ENCODE assay signal across 1 cellular context in the genomic region with DNA sequence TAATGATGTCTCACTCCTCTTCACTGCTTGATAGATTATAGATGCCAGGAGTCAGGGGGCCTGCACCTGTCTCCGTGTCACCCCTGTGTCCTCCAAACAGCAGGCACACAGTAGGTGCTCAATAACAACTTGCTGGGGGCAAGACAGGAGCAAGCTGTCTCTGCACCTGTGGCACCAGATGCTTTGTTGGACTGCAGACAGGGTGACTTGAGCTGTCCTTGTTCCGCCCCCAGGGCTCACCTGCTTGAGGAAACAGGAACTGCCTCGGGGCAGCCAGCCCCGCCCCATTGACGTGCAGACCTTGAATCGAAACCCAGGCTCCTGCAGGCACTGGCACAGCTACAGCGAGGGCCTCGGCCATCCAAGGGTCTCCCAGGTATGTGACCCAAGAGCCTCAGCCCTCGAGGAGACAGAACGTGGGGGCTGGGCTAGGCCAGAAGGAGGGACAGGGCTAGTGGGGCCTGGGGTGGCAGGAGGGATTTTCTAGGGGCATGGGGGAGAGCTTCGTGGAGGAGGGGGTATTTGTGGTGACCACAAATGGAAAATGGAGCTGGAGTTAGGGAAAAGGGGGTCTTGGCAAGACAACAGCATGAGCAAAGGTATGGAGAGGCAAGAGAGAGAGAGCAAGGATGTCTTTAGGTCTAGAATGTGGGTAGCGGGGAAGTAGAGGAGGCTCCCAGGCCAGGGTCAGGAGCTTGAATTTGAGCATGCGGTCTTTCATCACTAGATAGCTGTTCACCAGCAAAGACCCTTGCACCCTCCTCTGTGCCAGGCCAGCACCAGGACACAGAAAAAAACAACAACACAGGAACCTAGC.
TF ChIP-seq lines count a peak whose summit lies in the region.

A gene with protein sequence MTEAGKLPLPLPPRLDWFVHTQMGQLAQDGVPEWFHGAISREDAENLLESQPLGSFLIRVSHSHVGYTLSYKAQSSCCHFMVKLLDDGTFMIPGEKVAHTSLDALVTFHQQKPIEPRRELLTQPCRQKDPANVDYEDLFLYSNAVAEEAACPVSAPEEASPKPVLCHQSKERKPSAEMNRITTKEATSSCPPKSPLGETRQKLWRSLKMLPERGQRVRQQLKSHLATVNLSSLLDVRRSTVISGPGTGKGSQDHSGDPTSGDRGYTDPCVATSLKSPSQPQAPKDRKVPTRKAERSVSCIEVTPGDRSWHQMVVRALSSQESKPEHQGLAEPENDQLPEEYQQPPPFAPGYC (plus strand): TSS at position 287 of the 817 bp plus-strand sequence. CDS start 5,066 bp downstream, outside the sequence.

TF ChIP-seq in HepG2, 621 proteins besides CTCF, POLR2A, EP300 and RAD21 (continued from another document):
- TF ChIP-seq, protein P1, sequence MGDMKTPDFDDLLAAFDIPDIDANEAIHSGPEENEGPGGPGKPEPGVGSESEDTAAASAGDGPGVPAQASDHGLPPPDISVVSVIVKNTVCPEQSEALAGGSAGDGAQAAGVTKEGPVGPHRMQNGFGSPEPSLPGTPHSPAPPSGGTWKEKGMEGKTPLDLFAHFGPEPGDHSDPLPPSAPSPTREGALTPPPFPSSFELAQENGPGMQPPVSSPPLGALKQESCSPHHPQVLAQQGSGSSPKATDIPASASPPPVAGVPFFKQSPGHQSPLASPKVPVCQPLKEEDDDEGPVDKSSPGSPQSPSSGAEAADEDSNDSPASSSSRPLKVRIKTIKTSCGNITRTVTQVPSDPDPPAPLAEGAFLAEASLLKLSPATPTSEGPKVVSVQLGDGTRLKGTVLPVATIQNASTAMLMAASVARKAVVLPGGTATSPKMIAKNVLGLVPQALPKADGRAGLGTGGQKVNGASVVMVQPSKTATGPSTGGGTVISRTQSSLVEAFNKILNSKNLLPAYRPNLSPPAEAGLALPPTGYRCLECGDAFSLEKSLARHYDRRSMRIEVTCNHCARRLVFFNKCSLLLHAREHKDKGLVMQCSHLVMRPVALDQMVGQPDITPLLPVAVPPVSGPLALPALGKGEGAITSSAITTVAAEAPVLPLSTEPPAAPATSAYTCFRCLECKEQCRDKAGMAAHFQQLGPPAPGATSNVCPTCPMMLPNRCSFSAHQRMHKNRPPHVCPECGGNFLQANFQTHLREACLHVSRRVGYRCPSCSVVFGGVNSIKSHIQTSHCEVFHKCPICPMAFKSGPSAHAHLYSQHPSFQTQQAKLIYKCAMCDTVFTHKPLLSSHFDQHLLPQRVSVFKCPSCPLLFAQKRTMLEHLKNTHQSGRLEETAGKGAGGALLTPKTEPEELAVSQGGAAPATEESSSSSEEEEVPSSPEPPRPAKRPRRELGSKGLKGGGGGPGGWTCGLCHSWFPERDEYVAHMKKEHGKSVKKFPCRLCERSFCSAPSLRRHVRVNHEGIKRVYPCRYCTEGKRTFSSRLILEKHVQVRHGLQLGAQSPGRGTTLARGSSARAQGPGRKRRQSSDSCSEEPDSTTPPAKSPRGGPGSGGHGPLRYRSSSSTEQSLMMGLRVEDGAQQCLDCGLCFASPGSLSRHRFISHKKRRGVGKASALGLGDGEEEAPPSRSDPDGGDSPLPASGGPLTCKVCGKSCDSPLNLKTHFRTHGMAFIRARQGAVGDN (CRISPR knock-in tag; IDR thresholded peaks at IDR 0.05): peak; percentile 84
- TF ChIP-seq, protein P2, sequence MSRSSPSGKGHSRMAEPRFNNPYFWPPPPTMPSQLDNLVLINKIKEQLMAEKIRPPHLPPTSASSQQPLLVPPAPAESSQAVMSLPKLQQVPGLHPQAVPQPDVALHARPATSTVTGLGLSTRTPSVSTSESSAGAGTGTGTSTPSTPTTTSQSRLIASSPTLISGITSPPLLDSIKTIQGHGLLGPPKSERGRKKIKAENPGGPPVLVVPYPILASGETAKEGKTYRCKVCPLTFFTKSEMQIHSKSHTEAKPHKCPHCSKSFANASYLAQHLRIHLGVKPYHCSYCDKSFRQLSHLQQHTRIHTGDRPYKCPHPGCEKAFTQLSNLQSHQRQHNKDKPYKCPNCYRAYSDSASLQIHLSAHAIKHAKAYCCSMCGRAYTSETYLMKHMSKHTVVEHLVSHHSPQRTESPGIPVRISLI (CRISPR knock-in tag; IDR thresholded peaks at IDR 0.05; ENCODE audit: borderline replicate concordance): 0 out of 2 replicates have a peak, but pooled peaks have one; percentile 13
- TF ChIP-seq ZNF709 (CRISPR knock-in tag; IDR thresholded peaks at IDR 0.05) (no peak), MAZ (IDR thresholded peaks at IDR 0.05; ENCODE audit: borderline replicate concordance, low read depth, low read length) (no peak), MAZ (CRISPR knock-in tag; IDR thresholded peaks at IDR 0.05; ENCODE audit: low read depth) (0 out of 2 replicates have a peak, but pooled peaks have one; percentile 40), YEATS4 (CRISPR knock-in tag; IDR thresholded peaks at IDR 0.05; ENCODE audit: borderline replicate concordance) (0 out of 2 replicates have a peak, but pooled peaks have one; percentile 17), ZNF230 (CRISPR knock-in tag; IDR thresholded peaks at IDR 0.05) (no peak)
- TF ChIP-seq, protein P3, sequence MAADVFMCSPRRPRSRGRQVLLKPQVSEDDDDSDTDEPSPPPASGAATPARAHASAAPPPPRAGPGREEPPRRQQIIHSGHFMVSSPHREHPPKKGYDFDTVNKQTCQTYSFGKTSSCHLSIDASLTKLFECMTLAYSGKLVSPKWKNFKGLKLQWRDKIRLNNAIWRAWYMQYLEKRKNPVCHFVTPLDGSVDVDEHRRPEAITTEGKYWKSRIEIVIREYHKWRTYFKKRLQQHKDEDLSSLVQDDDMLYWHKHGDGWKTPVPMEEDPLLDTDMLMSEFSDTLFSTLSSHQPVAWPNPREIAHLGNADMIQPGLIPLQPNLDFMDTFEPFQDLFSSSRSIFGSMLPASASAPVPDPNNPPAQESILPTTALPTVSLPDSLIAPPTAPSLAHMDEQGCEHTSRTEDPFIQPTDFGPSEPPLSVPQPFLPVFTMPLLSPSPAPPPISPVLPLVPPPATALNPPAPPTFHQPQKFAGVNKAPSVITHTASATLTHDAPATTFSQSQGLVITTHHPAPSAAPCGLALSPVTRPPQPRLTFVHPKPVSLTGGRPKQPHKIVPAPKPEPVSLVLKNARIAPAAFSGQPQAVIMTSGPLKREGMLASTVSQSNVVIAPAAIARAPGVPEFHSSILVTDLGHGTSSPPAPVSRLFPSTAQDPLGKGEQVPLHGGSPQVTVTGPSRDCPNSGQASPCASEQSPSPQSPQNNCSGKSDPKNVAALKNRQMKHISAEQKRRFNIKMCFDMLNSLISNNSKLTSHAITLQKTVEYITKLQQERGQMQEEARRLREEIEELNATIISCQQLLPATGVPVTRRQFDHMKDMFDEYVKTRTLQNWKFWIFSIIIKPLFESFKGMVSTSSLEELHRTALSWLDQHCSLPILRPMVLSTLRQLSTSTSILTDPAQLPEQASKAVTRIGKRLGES (CRISPR knock-in tag; IDR thresholded peaks at IDR 0.05; ENCODE audit: borderline replicate concordance): no peak
- TF ChIP-seq, protein P4, sequence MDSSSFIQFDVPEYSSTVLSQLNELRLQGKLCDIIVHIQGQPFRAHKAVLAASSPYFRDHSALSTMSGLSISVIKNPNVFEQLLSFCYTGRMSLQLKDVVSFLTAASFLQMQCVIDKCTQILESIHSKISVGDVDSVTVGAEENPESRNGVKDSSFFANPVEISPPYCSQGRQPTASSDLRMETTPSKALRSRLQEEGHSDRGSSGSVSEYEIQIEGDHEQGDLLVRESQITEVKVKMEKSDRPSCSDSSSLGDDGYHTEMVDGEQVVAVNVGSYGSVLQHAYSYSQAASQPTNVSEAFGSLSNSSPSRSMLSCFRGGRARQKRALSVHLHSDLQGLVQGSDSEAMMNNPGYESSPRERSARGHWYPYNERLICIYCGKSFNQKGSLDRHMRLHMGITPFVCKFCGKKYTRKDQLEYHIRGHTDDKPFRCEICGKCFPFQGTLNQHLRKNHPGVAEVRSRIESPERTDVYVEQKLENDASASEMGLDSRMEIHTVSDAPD (CRISPR knock-in tag; IDR thresholded peaks at IDR 0.05): no peak
- TF ChIP-seq, protein P5, sequence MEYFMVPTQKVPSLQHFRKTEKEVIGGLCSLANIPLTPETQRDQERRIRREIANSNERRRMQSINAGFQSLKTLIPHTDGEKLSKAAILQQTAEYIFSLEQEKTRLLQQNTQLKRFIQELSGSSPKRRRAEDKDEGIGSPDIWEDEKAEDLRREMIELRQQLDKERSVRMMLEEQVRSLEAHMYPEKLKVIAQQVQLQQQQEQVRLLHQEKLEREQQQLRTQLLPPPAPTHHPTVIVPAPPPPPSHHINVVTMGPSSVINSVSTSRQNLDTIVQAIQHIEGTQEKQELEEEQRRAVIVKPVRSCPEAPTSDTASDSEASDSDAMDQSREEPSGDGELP (IDR thresholded peaks at IDR 0.05; ENCODE audit: borderline replicate concordance, low read depth): peak; percentile 51; the same call in 1 of the 2 replicates
